Comparison of ENCODE assay signal across 1 cellular context in genomic region chr9:121650220-121651013, GRCh38.
TF ChIP-seq lines count a peak whose summit lies in the region.

No MANE protein-coding gene starts in this region.

TF ChIP-seq in HepG2, 621 proteins besides CTCF, POLR2A, EP300 and RAD21 (continued from another document):
- TF ChIP-seq, protein P1, sequence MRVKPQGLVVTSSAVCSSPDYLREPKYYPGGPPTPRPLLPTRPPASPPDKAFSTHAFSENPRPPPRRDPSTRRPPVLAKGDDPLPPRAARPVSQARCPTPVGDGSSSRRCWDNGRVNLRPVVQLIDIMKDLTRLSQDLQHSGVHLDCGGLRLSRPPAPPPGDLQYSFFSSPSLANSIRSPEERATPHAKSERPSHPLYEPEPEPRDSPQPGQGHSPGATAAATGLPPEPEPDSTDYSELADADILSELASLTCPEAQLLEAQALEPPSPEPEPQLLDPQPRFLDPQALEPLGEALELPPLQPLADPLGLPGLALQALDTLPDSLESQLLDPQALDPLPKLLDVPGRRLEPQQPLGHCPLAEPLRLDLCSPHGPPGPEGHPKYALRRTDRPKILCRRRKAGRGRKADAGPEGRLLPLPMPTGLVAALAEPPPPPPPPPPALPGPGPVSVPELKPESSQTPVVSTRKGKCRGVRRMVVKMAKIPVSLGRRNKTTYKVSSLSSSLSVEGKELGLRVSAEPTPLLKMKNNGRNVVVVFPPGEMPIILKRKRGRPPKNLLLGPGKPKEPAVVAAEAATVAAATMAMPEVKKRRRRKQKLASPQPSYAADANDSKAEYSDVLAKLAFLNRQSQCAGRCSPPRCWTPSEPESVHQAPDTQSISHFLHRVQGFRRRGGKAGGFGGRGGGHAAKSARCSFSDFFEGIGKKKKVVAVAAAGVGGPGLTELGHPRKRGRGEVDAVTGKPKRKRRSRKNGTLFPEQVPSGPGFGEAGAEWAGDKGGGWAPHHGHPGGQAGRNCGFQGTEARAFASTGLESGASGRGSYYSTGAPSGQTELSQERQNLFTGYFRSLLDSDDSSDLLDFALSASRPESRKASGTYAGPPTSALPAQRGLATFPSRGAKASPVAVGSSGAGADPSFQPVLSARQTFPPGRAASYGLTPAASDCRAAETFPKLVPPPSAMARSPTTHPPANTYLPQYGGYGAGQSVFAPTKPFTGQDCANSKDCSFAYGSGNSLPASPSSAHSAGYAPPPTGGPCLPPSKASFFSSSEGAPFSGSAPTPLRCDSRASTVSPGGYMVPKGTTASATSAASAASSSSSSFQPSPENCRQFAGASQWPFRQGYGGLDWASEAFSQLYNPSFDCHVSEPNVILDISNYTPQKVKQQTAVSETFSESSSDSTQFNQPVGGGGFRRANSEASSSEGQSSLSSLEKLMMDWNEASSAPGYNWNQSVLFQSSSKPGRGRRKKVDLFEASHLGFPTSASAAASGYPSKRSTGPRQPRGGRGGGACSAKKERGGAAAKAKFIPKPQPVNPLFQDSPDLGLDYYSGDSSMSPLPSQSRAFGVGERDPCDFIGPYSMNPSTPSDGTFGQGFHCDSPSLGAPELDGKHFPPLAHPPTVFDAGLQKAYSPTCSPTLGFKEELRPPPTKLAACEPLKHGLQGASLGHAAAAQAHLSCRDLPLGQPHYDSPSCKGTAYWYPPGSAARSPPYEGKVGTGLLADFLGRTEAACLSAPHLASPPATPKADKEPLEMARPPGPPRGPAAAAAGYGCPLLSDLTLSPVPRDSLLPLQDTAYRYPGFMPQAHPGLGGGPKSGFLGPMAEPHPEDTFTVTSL (CRISPR knock-in tag; IDR thresholded peaks at IDR 0.05; ENCODE audit: borderline replicate concordance), result no peak
- TF ChIP-seq FOXC1 (CRISPR knock-in tag; IDR thresholded peaks at IDR 0.05; ENCODE audit: borderline replicate concordance), result peak; percentile 44; the same call in 1 of the 2 replicates
TF ChIP-seq in HepG2: peak in this region for 42.
